17 cellular contexts compared by ENCODE assay signal in the genomic region with DNA sequence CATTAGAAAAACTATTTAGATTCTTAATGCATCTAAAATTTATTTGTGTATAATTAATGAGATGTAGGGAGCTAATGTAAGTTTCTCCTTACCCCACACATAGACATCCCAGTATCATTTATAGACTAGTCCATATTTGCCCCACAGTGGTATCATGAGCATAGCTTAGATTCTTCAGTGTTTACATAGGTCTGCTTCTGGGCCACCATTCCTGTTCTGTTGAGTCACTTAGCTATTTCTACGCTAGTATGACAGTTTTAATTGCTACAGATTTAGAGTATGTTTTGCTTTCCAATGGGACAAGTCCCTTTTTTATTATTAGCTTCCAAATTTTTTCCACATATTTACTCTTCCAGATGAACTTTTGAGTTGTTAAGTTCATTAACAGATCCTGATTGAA.
DNase-seq lines count a peak whose midpoint lies in the region; ATAC-seq, FAIRE-seq and TF ChIP-seq lines count a peak whose summit lies in the region.
"Had no signal": no experiment of that assay in that cellular context is flagged by ENCODE, and none has a peak within 500 bp of the region (broad histone marks: within the 10 kb centered on the region; RNA-seq: fewer than 3 reads in every experiment).

No MANE protein-coding gene starts in this region.

- H3K27me3 ChIP-seq in breast epithelium, result no peaks in the 10 kb centered on the region
- H3K27me3 ChIP-seq in astrocyte (ENCODE audit: insufficient read depth, low read length), result no peaks in the 10 kb centered on the region
- no peaks in the 10 kb centered on the region for H3K27me3 ChIP-seq in foreskin keratinocyte
- H3K27me3 ChIP-seq in suprapubic skin, result no peaks in the 10 kb centered on the region
- H3K27me3 ChIP-seq in Caco-2 (replicated peaks; ENCODE audit: control insufficient read depth, insufficient read depth, low read length), result no peaks in the 10 kb centered on the region
- H3K27me3 ChIP-seq: Peyer's patch had no signal

- no peak for TF ChIP-seq CTCF in MCF 10A (IDR thresholded peaks at IDR 0.05; ENCODE audit: unreplicated experiment)
- no peak for TF ChIP-seq CTCF in breast epithelium (IDR thresholded peaks at IDR 0.05)
- TF ChIP-seq CTCF in astrocyte (IDR thresholded peaks at IDR 0.05; ENCODE audit: insufficient read depth, low read depth, low read length), result no peak
- no peak for TF ChIP-seq CTCF in foreskin keratinocyte (conservative IDR thresholded peaks at IDR 0.05)
- TF ChIP-seq CTCF in lower leg skin (IDR thresholded peaks at IDR 0.05), result no peak
- TF ChIP-seq CTCF in suprapubic skin (IDR thresholded peaks at IDR 0.05), result no peak
- no peak for TF ChIP-seq CTCF in Caco-2 (IDR thresholded peaks at IDR 0.05; ENCODE audit: insufficient read depth in 1 of 2, low read depth in 1 of 2, low read length in 1 of 2, severe bottlenecking in 1 of 2, unreplicated experiment in 1 of 2)

- H4K20me1 ChIP-seq in astrocyte (ENCODE audit: insufficient read depth, low read length), result no peaks in the 10 kb centered on the region

- H3K4me2 ChIP-seq in astrocyte (ENCODE audit: low read length), result peak overlapping the region; percentile 49

- H3K4me3 Mint-ChIP-seq in MCF 10A (ENCODE audit: unreplicated experiment) (no peak overlapping the region), astrocyte (ENCODE audit: unreplicated experiment) (no peak overlapping the region), Caco-2 (ENCODE audit: unreplicated experiment) (no peak overlapping the region)
- H3K4me3 Mint-ChIP-seq: activated B cell treated with CpG ODN at 0.5 μM for 24 hours; CD4-positive, alpha-beta memory T cell; natural killer cell had no signal

- no peaks in the 10 kb centered on the region for H3K79me2 ChIP-seq in astrocyte (ENCODE audit: insufficient read depth, low read length)

- H3K4me1 Mint-ChIP-seq in MCF 10A (ENCODE audit: insufficient read depth, unreplicated experiment) (no peaks in the 10 kb centered on the region), astrocyte (ENCODE audit: low read depth, unreplicated experiment) (peaks cover 53% of the 10 kb centered on the region), Caco-2 (ENCODE audit: low read depth, unreplicated experiment) (no peaks in the 10 kb centered on the region)

- peaks cover 22% of the 10 kb centered on the region for H3K36me3 Mint-ChIP-seq in MCF 10A (ENCODE audit: insufficient read depth, unreplicated experiment)
- H3K36me3 Mint-ChIP-seq in astrocyte (ENCODE audit: low read depth, unreplicated experiment), result no peaks in the 10 kb centered on the region
- H3K36me3 Mint-ChIP-seq in Caco-2 (ENCODE audit: insufficient read depth, unreplicated experiment), result peaks cover 41% of the 10 kb centered on the region
- H3K36me3 Mint-ChIP-seq: natural killer cell had no signal

- TF ChIP-seq POLR2A in breast epithelium (IDR thresholded peaks at IDR 0.05) (no peak), lower leg skin (IDR thresholded peaks at IDR 0.05) (no peak), suprapubic skin (IDR thresholded peaks at IDR 0.05) (no peak)

- H3K27ac Mint-ChIP-seq in MCF 10A (ENCODE audit: low read depth, unreplicated experiment) (no peak overlapping the region), astrocyte (ENCODE audit: unreplicated experiment) (peak overlapping the region; percentile 95), Caco-2 (ENCODE audit: unreplicated experiment) (no peak overlapping the region)
- H3K27ac Mint-ChIP-seq: activated B cell treated with CpG ODN at 0.5 μM for 24 hours; activated T-helper 2 cell treated with anti-CD3 and anti-CD28 coated beads, Interferon-gamma antibody, Interleukin-2, Interleukin-4, amounts not matched to agents 10 μg/mL and 5 μg/mL and 100 μg/mL, durations not matched to agents 14 hours and 24 hours and 36 hours; natural killer cell had no signal

- H3K9me3 Mint-ChIP-seq in MCF 10A (ENCODE audit: unreplicated experiment) (no peaks in the 10 kb centered on the region), astrocyte (ENCODE audit: unreplicated experiment) (no peaks in the 10 kb centered on the region), Caco-2 (ENCODE audit: unreplicated experiment) (no peaks in the 10 kb centered on the region)
- H3K9me3 Mint-ChIP-seq: activated B cell treated with CpG ODN at 0.5 μM for 24 hours; activated T-helper 2 cell treated with anti-CD3 and anti-CD28 coated beads, Interferon-gamma antibody, Interleukin-2, Interleukin-4, amounts not matched to agents 10 μg/mL and 5 μg/mL and 100 μg/mL, durations not matched to agents 14 hours and 24 hours and 36 hours; CD4-positive, alpha-beta memory T cell; natural killer cell had no signal

- H3K9me3 ChIP-seq in breast epithelium, result no peaks in the 10 kb centered on the region
- no peaks in the 10 kb centered on the region for H3K9me3 ChIP-seq in astrocyte (ENCODE audit: insufficient read depth, low read depth, low read length)
- H3K9me3 ChIP-seq in suprapubic skin, result no peaks in the 10 kb centered on the region
- no peaks in the 10 kb centered on the region for H3K9me3 ChIP-seq in Caco-2
- H3K9me3 ChIP-seq: lower lobe of right lung, Peyer's patch had no signal

- H3K27me3 Mint-ChIP-seq in MCF 10A (ENCODE audit: insufficient read depth, unreplicated experiment), result no peaks in the 10 kb centered on the region
- H3K27me3 Mint-ChIP-seq in astrocyte (ENCODE audit: low read depth, unreplicated experiment), result no peaks in the 10 kb centered on the region
- no peaks in the 10 kb centered on the region for H3K27me3 Mint-ChIP-seq in Caco-2 (ENCODE audit: insufficient read depth, unreplicated experiment)
- H3K27me3 Mint-ChIP-seq: activated B cell treated with CpG ODN at 0.5 μM for 24 hours; CD4-positive, alpha-beta memory T cell had no signal

- no peak overlapping the region for H3K4me3 ChIP-seq in breast epithelium
- H3K4me3 ChIP-seq in astrocyte (ENCODE audit: insufficient read depth, low read depth, low read length), result no peak overlapping the region
- no peak overlapping the region for H3K4me3 ChIP-seq in lower leg skin (ENCODE audit: low read depth, poor library complexity, severe bottlenecking)
- no peak overlapping the region for H3K4me3 ChIP-seq in suprapubic skin
- H3K4me3 ChIP-seq in Caco-2 (ENCODE audit: low read depth, low read length), result no peak overlapping the region
- H3K4me3 ChIP-seq: lower lobe of right lung, Peyer's patch had no signal

- no peak for TF ChIP-seq EP300 in suprapubic skin (IDR thresholded peaks at IDR 0.05)

- H3K27ac ChIP-seq in breast epithelium, result no peak overlapping the region
- peak overlapping the region; percentile 17 for H3K27ac ChIP-seq in astrocyte (ENCODE audit: low read depth, low read length)
- no peak overlapping the region for H3K27ac ChIP-seq in foreskin keratinocyte
- H3K27ac ChIP-seq in suprapubic skin, result no peak overlapping the region
- H3K27ac ChIP-seq: 22Rv1, lower lobe of right lung, Peyer's patch had no signal

- H3K36me3 ChIP-seq in breast epithelium, result no peaks in the 10 kb centered on the region
- peaks cover 2% of the 10 kb centered on the region for H3K36me3 ChIP-seq in astrocyte (ENCODE audit: insufficient read depth, low read length)
- peaks cover 14% of the 10 kb centered on the region for H3K36me3 ChIP-seq in suprapubic skin
- no peaks in the 10 kb centered on the region for H3K36me3 ChIP-seq in Caco-2 (ENCODE audit: control insufficient read depth, insufficient read depth, low read length)

- ATAC-seq in foreskin keratinocyte (no peak), HG02798 (IDR thresholded peaks at IDR 0.05; ENCODE audit: poor library complexity, unreplicated experiment) (no peak)
- ATAC-seq: lower lobe of right lung, natural killer cell had no signal

- no peak overlapping the region for H2AFZ ChIP-seq in astrocyte (ENCODE audit: low read depth, low read length)

- POLR2A ChIA-PET in MCF 10A (lab: Yijun Ruan, JAX), result interaction anchor here (0.7 to 0.8 kb wide), 3 partner anchors 19 to 154 kb away, joined by 3 to 5 read pairs (median 3); no protein-coding TSS in a partner anchor
- POLR2A ChIA-PET in Caco-2 (lab: Charles Lee), result interaction anchor here (0.5 kb wide), 2 partner anchors 68 to 787 kb away, joined by 3 to 5 read pairs; no protein-coding TSS in a partner anchor

- BruUV-seq in MCF 10A (replicated peaks; lab: Mats Ljungman, UMichigan) (no TSS peak), Caco-2 (replicated peaks; lab: Mats Ljungman, UMichigan) (no TSS peak)

- FAIRE-seq in astrocyte (lab: Jason Lieb, UNC), result peak; percentile 80

- 77 to 92% methylated on average over 1 of the region's 1 CpG for WGBS in lower leg skin, 2 donors
- 92% methylated on average over 1 of the region's 1 CpG for WGBS in suprapubic skin

- H3K4me1 ChIP-seq in breast epithelium, result no peaks in the 10 kb centered on the region
- H3K4me1 ChIP-seq in astrocyte (ENCODE audit: insufficient read depth, low read length), result peaks cover 10% of the 10 kb centered on the region
- peaks cover 8% of the 10 kb centered on the region for H3K4me1 ChIP-seq in foreskin keratinocyte
- H3K4me1 ChIP-seq in suprapubic skin, result no peaks in the 10 kb centered on the region
- H3K4me1 ChIP-seq in Caco-2, result no peaks in the 10 kb centered on the region; the same call in 1 of the 2 replicates
- H3K4me1 ChIP-seq: lower lobe of right lung, Peyer's patch had no signal

- CTCF ChIA-PET in MCF 10A (lab: Yijun Ruan, JAX) (interaction anchor here (0.5 to 1.6 kb wide), 5 partner anchors 8 to 603 kb away, joined by 3 to 5 read pairs (median 3); no protein-coding TSS in a partner anchor), Caco-2 (lab: Charles Lee) (interaction anchor here (1.0 kb wide), 1 partner anchor 53 kb away, joined by 4 read pairs; no protein-coding TSS in a partner anchor)

- no peak overlapping the region for H3K9ac ChIP-seq in astrocyte (ENCODE audit: low read length)

- DNase-seq in MCF 10A (ENCODE audit: unreplicated experiment) (peak; percentile 1), breast epithelium (ENCODE audit: low spot score in 2 of 2) (no peak), astrocyte (ENCODE audit: low read depth) (peak; percentile 75), foreskin keratinocyte (peak; percentile 52 to 74), lower leg skin (ENCODE audit: low spot score in 2 of 2) (no peak), suprapubic skin (ENCODE audit: low spot score in 2 of 2) (no peak), Caco-2 (no peak)
- DNase-seq: activated B cell treated with CpG ODN at 0.5 μM for 24 hours; aorta; CD4-positive, alpha-beta memory T cell; lower lobe of right lung; natural killer cell; NCI-H2081; Peyer's patch had no signal

- intact Hi-C loops in MCF 10A (cut with micrococcal nuclease), result no loop called here
- intact Hi-C loops in breast epithelium (cut with DNase I; ENCODE audit: low total_unique reads), result no loop called here
- intact Hi-C loops in lower leg skin (cut with DNase I; ENCODE audit: low total_unique reads), result no loop called here
- intact Hi-C loops in Caco-2 (cut with micrococcal nuclease; ENCODE audit: unreplicated experiment), result no loop called here

Comparison
In these comparisons a context has a peak if more than half of its experiments do, and no peak if none do; other contexts are left out.
1. DNase-seq: peak in MCF 10A (single experiment), astrocyte (single experiment) and foreskin keratinocyte (2 of 2); none in breast epithelium (0 of 2), lower leg skin (0 of 2), suprapubic skin (0 of 2) and Caco-2 (0 of 2).